7 cellular contexts compared by ENCODE assay signal in genomic region chr7:128938524-128939074, GRCh38. TPM values are rescaled to one million over a fixed set of nuclear protein-coding genes. Genes with fewer than 3 reads are reported as not detected.
DNase-seq lines count a peak whose midpoint lies in the region; FAIRE-seq and TF ChIP-seq lines count a peak whose summit lies in the region.

No MANE protein-coding gene starts in this region.

- FAIRE-seq in bronchial epithelial cell (lab: Jason Lieb, UNC), result no peak

- no peaks in the 10 kb centered on the region for H3K9me3 Mint-ChIP-seq in type B pancreatic cell

- WGBS in lower leg skin, 2 donors, result 0 to 2% methylated on average over 20 to 28 of the region's 31 CpGs

- peaks cover 55% of the 10 kb centered on the region for H3K27me3 Mint-ChIP-seq in type B pancreatic cell

- TF ChIP-seq POLR2A in GM19099 (IDR thresholded peaks at IDR 0.05; ENCODE audit: extremely low read depth, insufficient read length, low read depth), result peak; percentile 88
- no peak for TF ChIP-seq POLR2A in lower leg skin (IDR thresholded peaks at IDR 0.05)

- DNase-seq in NCI-H1105 treated with DMSO at 0.1 percent for 48 hours (lab: John Stamatoyannopoulos, UW) (peak; percentile 22), bronchial epithelial cell (ENCODE audit: low read depth) (no peak), lower leg skin (ENCODE audit: low spot score in 2 of 2) (peak in 1 of 2 donors; percentile 86), type B pancreatic cell (ENCODE audit: extremely low spot score, unreplicated experiment) (no peak), COLO829 (ENCODE audit: low spot score) (no peak), NCI-H1694 (lab: John Stamatoyannopoulos, UW) (no peak)

- intact Hi-C loops in lower leg skin (cut with DNase I; ENCODE audit: low total_unique reads), result no loop called here

- no peak for TF ChIP-seq CTCF in bronchial epithelial cell (IDR thresholded peaks at IDR 0.05; ENCODE audit: insufficient read depth, low read length, severe bottlenecking)
- TF ChIP-seq CTCF in lower leg skin (IDR thresholded peaks at IDR 0.05), result no peak
- no peak for TF ChIP-seq CTCF in type B pancreatic cell (conservative IDR thresholded peaks at IDR 0.05)

- H3K4me3 ChIP-seq in bronchial epithelial cell (ENCODE audit: low read depth, low read length) (peak overlapping the region; percentile 64), lower leg skin (ENCODE audit: low read depth, poor library complexity, severe bottlenecking) (peak overlapping the region; percentile 46)

- H3K36me3 Mint-ChIP-seq in type B pancreatic cell, result no peaks in the 10 kb centered on the region

- H3K27me3 ChIP-seq in bronchial epithelial cell (ENCODE audit: control insufficient read depth, insufficient read depth, low read length), result no peaks in the 10 kb centered on the region

- H3K4me3 Mint-ChIP-seq in type B pancreatic cell, result peak overlapping the region; percentile 88

- H3K4me1 Mint-ChIP-seq in type B pancreatic cell (ENCODE audit: unreplicated experiment), result peaks cover 10% of the 10 kb centered on the region

- H3K27ac Mint-ChIP-seq in type B pancreatic cell, result no peak overlapping the region

- no peaks in the 10 kb centered on the region for H3K36me3 ChIP-seq in bronchial epithelial cell (ENCODE audit: control insufficient read depth, insufficient read depth, low read length)

RNA-seq across cellular contexts. Expression of gene IRF5, which starts 0.9 kb away (rescaled TPM):
- total RNA-seq in bronchial epithelial cell, result 6.8 and 7.7 TPM in 2 replicates
- 10 to 100 TPM; 13.5 to 23.4 (median 15.6) TPM for total RNA-seq in lower leg skin
- 1.8 and 2.5 TPM in 2 replicates for total RNA-seq in type B pancreatic cell (ENCODE audit: low replicate concordance)

RNA-seq across cellular contexts. Expression of gene KCP, which starts 28.1 kb away (rescaled TPM):
- total RNA-seq in bronchial epithelial cell (0.53 and 1.3 TPM in 2 replicates), lower leg skin (under 1 TPM in 3 of 4 donors, not detected in 1; 0.07 to 0.68 (median 0.21) TPM), type B pancreatic cell (ENCODE audit: low replicate concordance) (1.3 and 4.2 TPM in 2 replicates)
